In genomic region chr9:136160321-136160938, GRCh38 we compare ENCODE assay signal across 19 cellular contexts. TPM values are rescaled to one million over a fixed set of nuclear protein-coding genes. Genes with fewer than 3 reads are reported as not detected.
A peak's percentile ranks its signal among the peaks of the same experiment; 100 is the strongest.
DNase-seq lines count a peak whose midpoint lies in the region; ATAC-seq and TF ChIP-seq lines count a peak whose summit lies in the region.
"Had no signal": no experiment of that assay in that cellular context is flagged by ENCODE, and none has a peak within 500 bp of the region (broad histone marks: within the 10 kb centered on the region; RNA-seq: fewer than 3 reads in every experiment).

No MANE protein-coding gene starts in this region.

- no peaks in the 10 kb centered on the region; the same call in 1 of the 2 replicates for H3K27me3 Mint-ChIP-seq in WTC11 (ENCODE audit: low read depth)
- peaks cover 5% of the 10 kb centered on the region for H3K27me3 Mint-ChIP-seq in activated CD4-positive, alpha-beta T cell treated with anti-CD3 and anti-CD28 coated beads, Interleukin-2, amount 10 ng/mL, durations not matched to agents 24 days and 14 days
- H3K27me3 Mint-ChIP-seq: activated CD4-positive, alpha-beta T cell treated with anti-CD3 and anti-CD28 coated beads for 36 hours had no signal

- no peak overlapping the region for H3K9ac ChIP-seq in BLaER1 treated with 17β-estradiol and CSF1 and Interleukin-3, amounts not matched to agents 10 nM and 100 nM
- H3K9ac ChIP-seq: GM23248 had no signal

- peak overlapping the region in 6 of 11 experiments; percentile 20 to 49 (median 36); a peak in 8 of 22 replicates for H3K4me2 ChIP-seq in BLaER1 treated with 17β-estradiol and CSF1 and Interleukin-3, amounts not matched to agents 10 nM and 100 nM
- H3K4me2 ChIP-seq in OCI-LY7 (ENCODE audit: low read length) = no peak overlapping the region
- H3K4me2 ChIP-seq: PC-9, smooth muscle cell had no signal

- H3K79me2 ChIP-seq in OCI-LY7 (ENCODE audit: insufficient read depth, low read depth, low read length) = no peaks in the 10 kb centered on the region

- peaks cover 0 to 7% (median 0%) of the 10 kb centered on the region in 11 experiments; a peak in 1 of 22 replicates for H3K27me3 ChIP-seq in BLaER1 treated with 17β-estradiol and CSF1 and Interleukin-3, amounts not matched to agents 10 nM and 100 nM

- peaks cover 0 to 8% (median 0%) of the 10 kb centered on the region in 11 experiments; a peak in 2 of 22 replicates for H4K20me1 ChIP-seq in BLaER1 treated with 17β-estradiol and CSF1 and Interleukin-3, amounts not matched to agents 10 nM and 100 nM
- no peaks in the 10 kb centered on the region for H4K20me1 ChIP-seq in OCI-LY7 (ENCODE audit: insufficient read depth, low read length)

- H3K36me3 Mint-ChIP-seq in WTC11 = peaks cover 2% of the 10 kb centered on the region; the same call in 1 of the 2 replicates
- no peaks in the 10 kb centered on the region for H3K36me3 Mint-ChIP-seq in activated CD4-positive, alpha-beta T cell treated with anti-CD3 and anti-CD28 coated beads, Interleukin-2, amount 10 ng/mL, durations not matched to agents 24 days and 14 days (ENCODE audit: low read depth)

- H3K36me3 ChIP-seq in BLaER1 treated with 17β-estradiol and CSF1 and Interleukin-3, amounts not matched to agents 10 nM and 100 nM = no peaks in the 10 kb centered on the region
- H3K36me3 ChIP-seq in OCI-LY7 (ENCODE audit: insufficient read depth, low read length) = no peaks in the 10 kb centered on the region
- H3K36me3 ChIP-seq: MG63, prostate gland had no signal

- H3K4me3 ChIP-seq in BLaER1 treated with 17β-estradiol and CSF1 and Interleukin-3, amounts not matched to agents 10 nM and 100 nM = no peak overlapping the region
- H3K4me3 ChIP-seq in OCI-LY7 (ENCODE audit: low read depth, low read length, poor library complexity, severe bottlenecking) = no peak overlapping the region
- H3K4me3 ChIP-seq: GM23248, MG63, PC-9, prostate gland, smooth muscle cell had no signal

- CTCF ChIA-PET in WTC11 (lab: Charles Lee) (interaction anchor here (0.9 to 3.4 kb wide), 2 partner anchors 11 to 37 kb away, joined by 3 to 25 read pairs; no protein-coding TSS in a partner anchor), OCI-LY7 (lab: Charles Lee; ENCODE audit: unreplicated experiment) (interaction anchor here (0.7 kb wide), 1 partner anchor 108 kb away, joined by 3 read pairs; no protein-coding TSS in a partner anchor)

- BruUV-seq in OCI-LY7 (replicated peaks; lab: Mats Ljungman, UMichigan) = no TSS peak

- peak; percentile 46 for ATAC-seq in WTC11
- no peak for ATAC-seq in HG03432 (IDR thresholded peaks at IDR 0.05; ENCODE audit: unreplicated experiment)
- ATAC-seq: activated CD4-positive, alpha-beta T cell treated with anti-CD3 and anti-CD28 coated beads for 36 hours; foreskin keratinocyte had no signal

- DNase-seq in DMS153 treated with DMSO at 0.1 percent for 48 hours (lab: John Stamatoyannopoulos, UW; ENCODE audit: unreplicated experiment) = peak; percentile 51
- DNase-seq in NCI-H2107 treated with DMSO at 0.1 percent for 48 hours (lab: John Stamatoyannopoulos, UW; ENCODE audit: unreplicated experiment) = peak; percentile 86
- peak; percentile 11 for DNase-seq in WTC11 (ENCODE audit: low spot score)
- no peak for DNase-seq in activated CD4-positive, alpha-beta T cell treated with anti-CD3 and anti-CD28 coated beads, Interleukin-2, amount 10 ng/mL, durations not matched to agents 24 days and 14 days
- DNase-seq in OCI-LY7 (ENCODE audit: low spot score) = no peak
- DNase-seq: activated CD4-positive, alpha-beta T cell treated with anti-CD3 and anti-CD28 coated beads for 36 hours; dermis blood vessel endothelial cell; foreskin keratinocyte; GM23248; MG63; NCI-H446; PC-9; stimulated activated CD8-positive, alpha-beta memory T cell treated with anti-CD3 and anti-CD28 coated beads, Interleukin-4, amount 100 ng/mL, for 48 hours had no signal

- H3K9me3 Mint-ChIP-seq in WTC11 = peaks cover 9% of the 10 kb centered on the region
- no peaks in the 10 kb centered on the region for H3K9me3 Mint-ChIP-seq in activated CD4-positive, alpha-beta T cell treated with anti-CD3 and anti-CD28 coated beads, Interleukin-2, amount 10 ng/mL, durations not matched to agents 24 days and 14 days
- H3K9me3 Mint-ChIP-seq: activated T-helper 2 cell treated with anti-CD3 and anti-CD28 coated beads, Interferon-gamma antibody, Interleukin-2, Interleukin-4, amounts not matched to agents 10 μg/mL and 5 μg/mL and 100 μg/mL, durations not matched to agents 14 hours and 24 hours and 36 hours had no signal

- no peak overlapping the region for H3K27ac ChIP-seq in BLaER1 treated with 17β-estradiol and CSF1 and Interleukin-3, amounts not matched to agents 10 nM and 100 nM
- no peak overlapping the region for H3K27ac ChIP-seq in OCI-LY7 (ENCODE audit: low read depth, low read length, poor library complexity, severe bottlenecking)
- H3K27ac ChIP-seq: foreskin keratinocyte, GM23248, PC-9, prostate gland had no signal

- H3K4me1 ChIP-seq in BLaER1 treated with 17β-estradiol and CSF1 and Interleukin-3, amounts not matched to agents 10 nM and 100 nM = peaks cover 0 to 30% (median 23%) of the 10 kb centered on the region in 10 experiments; a peak in 13 of 20 replicates
- H3K4me1 ChIP-seq in OCI-LY7 (ENCODE audit: insufficient read depth, low read length, poor library complexity, severe bottlenecking) = no peaks in the 10 kb centered on the region
- H3K4me1 ChIP-seq: foreskin keratinocyte, prostate gland had no signal

- H3K4me1 Mint-ChIP-seq in WTC11 = peaks cover 2% of the 10 kb centered on the region
- H3K4me1 Mint-ChIP-seq in activated CD4-positive, alpha-beta T cell treated with anti-CD3 and anti-CD28 coated beads, Interleukin-2, amount 10 ng/mL, durations not matched to agents 24 days and 14 days = no peaks in the 10 kb centered on the region
- H3K4me1 Mint-ChIP-seq: activated CD4-positive, alpha-beta T cell treated with anti-CD3 and anti-CD28 coated beads for 36 hours had no signal

- POLR2A ChIA-PET in WTC11 (lab: Charles Lee) (no interaction called here), OCI-LY7 (lab: Charles Lee) (interaction anchor here (0.6 kb wide), 1 partner anchor 235 kb away, joined by 5 read pairs; no protein-coding TSS in a partner anchor)

- intact Hi-C loops in activated CD4-positive, alpha-beta T cell treated with anti-CD3 and anti-CD28 coated beads, Interleukin-2, amount 10 ng/mL, durations not matched to agents 24 days and 14 days (cut with micrococcal nuclease) = no loop called here
- intact Hi-C loops in OCI-LY7 (cut with micrococcal nuclease; ENCODE audit: unreplicated experiment) = no loop called here

- no peaks in the 10 kb centered on the region for H3K9me2 ChIP-seq in OCI-LY7 (ENCODE audit: insufficient read depth, low read length)

- TF ChIP-seq CTCF in WTC11 (IDR thresholded peaks at IDR 0.05) = no peak
- TF ChIP-seq CTCF in OCI-LY7 (conservative IDR thresholded peaks at IDR 0.05; ENCODE audit: low read length) = no peak

- no peak overlapping the region for H3K27ac Mint-ChIP-seq in WTC11
- H3K27ac Mint-ChIP-seq in activated CD4-positive, alpha-beta T cell treated with anti-CD3 and anti-CD28 coated beads, Interleukin-2, amount 10 ng/mL, durations not matched to agents 24 days and 14 days = no peak overlapping the region
- H3K27ac Mint-ChIP-seq: activated CD4-positive, alpha-beta T cell treated with anti-CD3 and anti-CD28 coated beads for 36 hours; activated T-helper 2 cell treated with anti-CD3 and anti-CD28 coated beads, Interferon-gamma antibody, Interleukin-2, Interleukin-4, amounts not matched to agents 10 μg/mL and 5 μg/mL and 100 μg/mL, durations not matched to agents 14 hours and 24 hours and 36 hours had no signal

- no peak overlapping the region for H2AFZ ChIP-seq in OCI-LY7 (ENCODE audit: low read length)
- H2AFZ ChIP-seq: GM23248, PC-9 had no signal

- peaks cover 9 to 18% (median 14%) of the 10 kb centered on the region in 11 experiments; a peak in 19 of 22 replicates for H3K9me3 ChIP-seq in BLaER1 treated with 17β-estradiol and CSF1 and Interleukin-3, amounts not matched to agents 10 nM and 100 nM (replicated peaks in 1 of 11)
- no peaks in the 10 kb centered on the region for H3K9me3 ChIP-seq in OCI-LY7 (ENCODE audit: low read length)
- H3K9me3 ChIP-seq: prostate gland had no signal

- H3K4me3 Mint-ChIP-seq in WTC11 = no peak overlapping the region
- no peak overlapping the region for H3K4me3 Mint-ChIP-seq in activated CD4-positive, alpha-beta T cell treated with anti-CD3 and anti-CD28 coated beads, Interleukin-2, amount 10 ng/mL, durations not matched to agents 24 days and 14 days
- H3K4me3 Mint-ChIP-seq: activated CD4-positive, alpha-beta T cell treated with anti-CD3 and anti-CD28 coated beads for 36 hours; nephron had no signal

TF ChIP-seq in WTC11, 78 proteins besides CTCF, POLR2A, EP300 and RAD21 (continues in another document):
- TF ChIP-seq CDX4 (CRISPR knock-in tag; IDR thresholded peaks at IDR 0.05; ENCODE audit: borderline replicate concordance) (no peak), ATF6 (CRISPR knock-in tag; IDR thresholded peaks at IDR 0.05) (no peak)

RNA-seq across cellular contexts. Expression of gene TMEM250, which starts 41.8 kb away (rescaled TPM):
- 39.4 to 41.0 TPM (median 39.5 TPM) in 3 replicates for total RNA-seq in WTC11 (2021)
- 49.8 and 52.7 TPM in 2 replicates for total RNA-seq in activated CD4-positive, alpha-beta T cell treated with anti-CD3 and anti-CD28 coated beads, Interleukin-2, amount 10 ng/mL, durations not matched to agents 24 days and 14 days
- 38.4 and 51.0 TPM in 2 replicates for total RNA-seq in OCI-LY7 (2014; rRNA removed; shearing (Covaris generic))
- 50.5 and 53.8 TPM in 2 replicates for total RNA-seq in OCI-LY7 (2022)

RNA-seq across cellular contexts. Expression of gene LHX3, which starts 44.5 kb away (rescaled TPM):
- 0.11 TPM in 1 of 3 replicates, not detected in the others for total RNA-seq in WTC11 (2021)
- total RNA-seq in activated CD4-positive, alpha-beta T cell treated with anti-CD3 and anti-CD28 coated beads, Interleukin-2, amount 10 ng/mL, durations not matched to agents 24 days and 14 days = not detected in 2 replicates
- total RNA-seq in OCI-LY7 (2014; rRNA removed; shearing (Covaris generic)) = not detected in 2 replicates
- 0.15 TPM in 1 of 2 replicates, not detected in the other for total RNA-seq in OCI-LY7 (2022)
- total RNA-seq: activated CD4-positive, alpha-beta T cell treated with anti-CD3 and anti-CD28 coated beads for 36 hours; activated T-helper 2 cell treated with anti-CD3 and anti-CD28 coated beads, Interferon-gamma antibody, Interleukin-2, Interleukin-4, amounts not matched to agents 10 μg/mL and 5 μg/mL and 100 μg/mL, durations not matched to agents 14 hours and 24 hours and 36 hours; dermis blood vessel endothelial cell; foreskin keratinocyte; GM23248; smooth muscle cell had no signal

Comparison
In these comparisons a context has a peak if more than half of its experiments do, and no peak if none do; other contexts are left out.
1. DNase-seq: peak in DMS153 treated with DMSO at 0.1 percent for 48 hours (single experiment), NCI-H2107 treated with DMSO at 0.1 percent for 48 hours (single experiment) and WTC11 (single experiment); none in activated CD4-positive, alpha-beta T cell treated with anti-CD3 and anti-CD28 coated beads, Interleukin-2, amount 10 ng/mL, durations not matched to agents 24 days and 14 days (single experiment) and OCI-LY7 (single experiment).